In genomic region chr7:127995157-127995865, GRCh38 we compare ENCODE assay signal across 16 cellular contexts. TPM values are rescaled to one million over a fixed set of nuclear protein-coding genes. Genes with fewer than 3 reads are reported as not detected.
DNase-seq lines count a peak whose midpoint lies in the region; ATAC-seq and TF ChIP-seq lines count a peak whose summit lies in the region.
"Had no signal": no experiment of that assay in that cellular context is flagged by ENCODE, and none has a peak within 500 bp of the region (broad histone marks: within the 10 kb centered on the region; RNA-seq: fewer than 3 reads in every experiment).

No MANE protein-coding gene starts in this region.

- peaks cover 46% of the 10 kb centered on the region for H3K4me1 ChIP-seq in cardiac muscle cell (ENCODE audit: low read depth)

- no peak overlapping the region for H3K4me3 Mint-ChIP-seq in osteocyte (ENCODE audit: unreplicated experiment)

- H3K4me3 ChIP-seq in astrocyte of the cerebellum (ENCODE audit: low read depth, low read length) (no peak overlapping the region), cardiac muscle cell (no peak overlapping the region)

- H3K27ac ChIP-seq in cardiac muscle cell: peak overlapping the region; percentile 74

- peaks cover 48% of the 10 kb centered on the region for H3K4me1 Mint-ChIP-seq in osteocyte (ENCODE audit: unreplicated experiment)

- H3K36me3 ChIP-seq in cardiac muscle cell: no peaks in the 10 kb centered on the region

- ATAC-seq in GM18907 (IDR thresholded peaks at IDR 0.05; ENCODE audit: unreplicated experiment) (no peak), HG03439 (IDR thresholded peaks at IDR 0.05; ENCODE audit: unreplicated experiment) (no peak)

- no peaks in the 10 kb centered on the region for H3K27me3 ChIP-seq in cardiac muscle cell

- DNase-seq in AG08396 (ENCODE audit: low spot score) (peak; percentile 52), astrocyte of the cerebellum (ENCODE audit: low read depth) (peak; percentile 32), cardiac muscle cell (ENCODE audit: low read depth in 1 of 2, low spot score in 1 of 2) (peak in 1 of 2 donors; percentile 63), osteocyte (ENCODE audit: extremely low spot score, unreplicated experiment) (no peak), ecto neural progenitor cell (ENCODE audit: low spot score) (no peak), SIG-M5 treated with dmso at 0.1 percent for 504 hours (lab: John Stamatoyannopoulos, UW; ENCODE audit: unreplicated experiment) (no peak)
- DNase-seq: activated CD4-positive, alpha-beta T cell treated with anti-CD3 and anti-CD28 coated beads for 48 hours; activated naive CD4-positive, alpha-beta T cell treated with Interleukin-2 at 50 U/mL for 16 hours; MM.1S; NCI-H510A; stimulated activated CD4-positive, alpha-beta T cell treated with anti-CD3 and anti-CD28 coated beads, Interleukin-15, amount 100 ng/mL, for 24 hours; stimulated activated naive CD4-positive, alpha-beta T cell had no signal

- in situ Hi-C loops in astrocyte of the cerebellum (cut with HindIII; ENCODE audit: low sequenced_read_pairs): no loop called here

- no peaks in the 10 kb centered on the region for H3K9me3 ChIP-seq in cardiac muscle cell (ENCODE audit: low read depth)

- no peaks in the 10 kb centered on the region for H3K9me3 Mint-ChIP-seq in osteocyte (ENCODE audit: unreplicated experiment)

- peaks cover 15% of the 10 kb centered on the region for H3K36me3 Mint-ChIP-seq in osteocyte (ENCODE audit: unreplicated experiment)

- TF ChIP-seq CTCF in astrocyte of the cerebellum (IDR thresholded peaks at IDR 0.05; ENCODE audit: low read depth, low read length, missing control alignments) (no peak), cardiac muscle cell (IDR thresholded peaks at IDR 0.05; ENCODE audit: low read depth, low read length) (no peak), osteocyte (IDR thresholded peaks at IDR 0.05) (no peak)

- no peaks in the 10 kb centered on the region for H3K27me3 Mint-ChIP-seq in osteocyte (ENCODE audit: unreplicated experiment)

- H3K27ac Mint-ChIP-seq in osteocyte (ENCODE audit: unreplicated experiment): peak overlapping the region; percentile 67

RNA-seq across cellular contexts. Expression of gene LRRC4, which starts 35.9 kb away (rescaled TPM):
- 8.3 and 9.3 TPM in 2 replicates for total RNA-seq in cardiac muscle cell
- polyA plus RNA-seq in cardiac muscle cell: 2.9 TPM in 2 replicates
- total RNA-seq in osteocyte: 0.29 and 0.70 TPM in 2 replicates
- total RNA-seq: H4, SK-MEL-5 had no signal

Comparison
In these comparisons a context has a peak if more than half of its experiments do, and no peak if none do; other contexts are left out.
1. DNase-seq: peak in AG08396 (single experiment) and astrocyte of the cerebellum (single experiment); none in osteocyte (single experiment), ecto neural progenitor cell (single experiment) and SIG-M5 treated with dmso at 0.1 percent for 504 hours (single experiment).